Comparison of ENCODE assay signal across 19 cellular contexts in the genomic region with DNA sequence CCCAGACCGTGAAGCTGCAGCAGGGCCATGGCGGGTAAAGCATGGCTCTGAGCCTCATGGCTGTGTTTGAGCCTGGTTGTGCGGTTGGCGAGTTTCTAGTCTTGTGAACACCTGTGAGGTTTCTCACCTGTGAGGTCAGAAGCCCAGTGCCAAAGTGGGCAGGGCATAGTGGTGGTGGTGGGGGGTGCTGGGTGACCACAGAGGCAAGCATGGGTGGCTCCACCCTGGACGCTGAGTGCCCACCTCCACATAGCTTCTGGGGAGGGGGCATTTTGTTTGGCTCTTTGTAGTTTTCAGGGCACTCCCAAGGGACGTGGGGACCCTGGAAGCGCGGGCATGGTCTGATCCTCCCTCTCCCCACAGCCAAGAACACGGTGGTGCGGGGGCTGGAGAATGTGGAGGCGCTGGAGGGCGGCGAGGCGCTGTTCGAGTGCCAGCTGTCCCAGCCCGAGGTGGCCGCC.
DNase-seq lines count a peak whose midpoint lies in the region; ATAC-seq and TF ChIP-seq lines count a peak whose summit lies in the region.
"Had no signal": no experiment of that assay in that cellular context is flagged by ENCODE, and none has a peak within 500 bp of the region (broad histone marks: within the 10 kb centered on the region; RNA-seq: fewer than 3 reads in every experiment).

No MANE protein-coding gene starts in this region.

- H3K4me3 ChIP-seq in body of pancreas (peak overlapping the region in 1 of 2 donors; percentile 7), skeletal muscle tissue (ENCODE audit: low read length in 3 of 3) (no peak overlapping the region)
- H3K4me3 ChIP-seq: A549, GM12878, GM23338, PC-9 had no signal

- H3K9ac ChIP-seq in skeletal muscle tissue (ENCODE audit: low read depth in 1 of 3, low read length in 3 of 3): peak overlapping the region in 1 of 3 donors; percentile 85
- H3K9ac ChIP-seq: KMS-11 had no signal

- H3K27me3 Mint-ChIP-seq in activated naive CD8-positive, alpha-beta T cell treated with anti-CD3 and anti-CD28 coated beads, Interleukin-2, amount 10 ng/mL, durations not matched to agents 7 days and 5 days: no peaks in the 10 kb centered on the region
- H3K27me3 Mint-ChIP-seq in activated naive CD8-positive, alpha-beta T cell treated with anti-CD3 and anti-CD28 coated beads, Interleukin-2, amount 50 U/mL, for 24 hours: no peaks in the 10 kb centered on the region
- H3K27me3 Mint-ChIP-seq in osteocyte (ENCODE audit: unreplicated experiment): no peaks in the 10 kb centered on the region

- no peaks in the 10 kb centered on the region for H3K36me3 Mint-ChIP-seq in activated naive CD8-positive, alpha-beta T cell treated with anti-CD3 and anti-CD28 coated beads, Interleukin-2, amount 10 ng/mL, durations not matched to agents 7 days and 5 days
- H3K36me3 Mint-ChIP-seq in activated naive CD8-positive, alpha-beta T cell treated with anti-CD3 and anti-CD28 coated beads, Interleukin-2, amount 50 U/mL, for 24 hours (ENCODE audit: low read depth): peaks cover 4% of the 10 kb centered on the region
- no peaks in the 10 kb centered on the region for H3K36me3 Mint-ChIP-seq in osteocyte (ENCODE audit: unreplicated experiment)

- no peak for ATAC-seq in activated naive CD8-positive, alpha-beta T cell treated with anti-CD3 and anti-CD28 coated beads, Interleukin-2, amount 10 ng/mL, durations not matched to agents 7 days and 5 days (ENCODE audit: low read depth)
- ATAC-seq in activated naive CD8-positive, alpha-beta T cell treated with anti-CD3 and anti-CD28 coated beads, Interleukin-2, amount 50 U/mL, for 24 hours: no peak
- peak; percentile 80 for ATAC-seq in body of pancreas
- ATAC-seq in HG03457 (IDR thresholded peaks at IDR 0.05; ENCODE audit: unreplicated experiment): no peak
- ATAC-seq: GM12878 had no signal

- no peak overlapping the region for H3K4me3 Mint-ChIP-seq in activated naive CD8-positive, alpha-beta T cell treated with anti-CD3 and anti-CD28 coated beads, Interleukin-2, amount 10 ng/mL, durations not matched to agents 7 days and 5 days
- H3K4me3 Mint-ChIP-seq in activated naive CD8-positive, alpha-beta T cell treated with anti-CD3 and anti-CD28 coated beads, Interleukin-2, amount 50 U/mL, for 24 hours: no peak overlapping the region
- H3K4me3 Mint-ChIP-seq in osteocyte (ENCODE audit: unreplicated experiment): no peak overlapping the region
- H3K4me3 Mint-ChIP-seq: GM23338 had no signal

- H3K27ac Mint-ChIP-seq in activated naive CD8-positive, alpha-beta T cell treated with anti-CD3 and anti-CD28 coated beads, Interleukin-2, amount 10 ng/mL, durations not matched to agents 7 days and 5 days: no peak overlapping the region
- no peak overlapping the region for H3K27ac Mint-ChIP-seq in activated naive CD8-positive, alpha-beta T cell treated with anti-CD3 and anti-CD28 coated beads, Interleukin-2, amount 50 U/mL, for 24 hours
- no peak overlapping the region for H3K27ac Mint-ChIP-seq in osteocyte (ENCODE audit: unreplicated experiment)
- H3K27ac Mint-ChIP-seq: GM23338 had no signal

- intact Hi-C loops in body of pancreas (cut with DNase I): no loop called here

- H3K9me3 Mint-ChIP-seq in activated naive CD8-positive, alpha-beta T cell treated with anti-CD3 and anti-CD28 coated beads, Interleukin-2, amount 10 ng/mL, durations not matched to agents 7 days and 5 days: peaks cover 5% of the 10 kb centered on the region
- H3K9me3 Mint-ChIP-seq in activated naive CD8-positive, alpha-beta T cell treated with anti-CD3 and anti-CD28 coated beads, Interleukin-2, amount 50 U/mL, for 24 hours: peaks cover 5% of the 10 kb centered on the region
- H3K9me3 Mint-ChIP-seq in osteocyte (ENCODE audit: unreplicated experiment): peaks cover 4% of the 10 kb centered on the region

- H3K36me3 ChIP-seq in body of pancreas (replicated peaks in 1 of 2; ENCODE audit: insufficient read depth in 1 of 2, low read depth in 2 of 2): peaks cover 0 to 7% of the 10 kb centered on the region in 2 donors
- H3K36me3 ChIP-seq in skeletal muscle tissue (ENCODE audit: control insufficient read depth in 3 of 3, insufficient read depth in 3 of 3, low read length in 3 of 3): peaks cover 67 to 97% (median 86%) of the 10 kb centered on the region in 3 donors

- peak in 1 of 3 donors; percentile 47 for TF ChIP-seq POLR2A in body of pancreas (IDR thresholded peaks at IDR 0.05)

- H3K27me3 ChIP-seq in body of pancreas: no peaks in the 10 kb centered on the region
- no peaks in the 10 kb centered on the region for H3K27me3 ChIP-seq in skeletal muscle tissue (ENCODE audit: control insufficient read depth in 3 of 3, insufficient read depth in 3 of 3, low read length in 3 of 3)

- DNase-seq in activated naive CD8-positive, alpha-beta T cell treated with anti-CD3 and anti-CD28 coated beads, Interleukin-2, amount 10 ng/mL, durations not matched to agents 7 days and 5 days: peak; percentile 11
- no peak for DNase-seq in activated naive CD8-positive, alpha-beta T cell treated with anti-CD3 and anti-CD28 coated beads, Interleukin-2, amount 50 U/mL, for 24 hours
- DNase-seq in body of pancreas (peak; percentile 57 to 91 (median 60)), osteocyte (ENCODE audit: extremely low spot score, unreplicated experiment) (peak; percentile 67), T-helper 1 cell (no peak), NCI-H187 treated with DMSO at 0.1 percent for 48 hours (lab: John Stamatoyannopoulos, UW) (no peak)
- DNase-seq: C1 segment of cervical spinal cord, DND-41, NCI-H1436 treated with DMSO at 0.1 percent for 48 hours, NCI-H2081, NCI-H510A, NCI-H774, PC-9 had no signal

- WGBS in body of pancreas, 2 donors: 62 to 79% methylated on average over 12 to 17 of the region's 17 CpGs

- peaks cover 9% of the 10 kb centered on the region for H3K4me1 ChIP-seq in body of pancreas
- H3K4me1 ChIP-seq in skeletal muscle tissue (ENCODE audit: control insufficient read depth in 3 of 3, insufficient read depth in 3 of 3, low read length in 3 of 3): peaks cover 5 to 51% (median 49%) of the 10 kb centered on the region in 3 donors
- H3K4me1 ChIP-seq: A549 had no signal

- no peak for TF ChIP-seq CTCF in body of pancreas (IDR thresholded peaks at IDR 0.05)
- TF ChIP-seq CTCF in osteocyte (IDR thresholded peaks at IDR 0.05): no peak

- H3K9me3 ChIP-seq in body of pancreas: peaks cover 0 to 9% (median 0%) of the 10 kb centered on the region in 3 donors
- H3K9me3 ChIP-seq in skeletal muscle tissue (ENCODE audit: control insufficient read depth in 3 of 3, low read length in 3 of 3): no peaks in the 10 kb centered on the region
- H3K9me3 ChIP-seq: A549 had no signal

- POLR2A ChIA-PET in activated naive CD8-positive, alpha-beta T cell treated with anti-CD3 and anti-CD28 coated beads, Interleukin-2, amount 10 ng/mL, durations not matched to agents 7 days and 5 days (lab: Charles Lee): no interaction called here

- H3K4me1 Mint-ChIP-seq in activated naive CD8-positive, alpha-beta T cell treated with anti-CD3 and anti-CD28 coated beads, Interleukin-2, amount 10 ng/mL, durations not matched to agents 7 days and 5 days: no peaks in the 10 kb centered on the region
- no peaks in the 10 kb centered on the region for H3K4me1 Mint-ChIP-seq in activated naive CD8-positive, alpha-beta T cell treated with anti-CD3 and anti-CD28 coated beads, Interleukin-2, amount 50 U/mL, for 24 hours
- H3K4me1 Mint-ChIP-seq in osteocyte (ENCODE audit: unreplicated experiment): no peaks in the 10 kb centered on the region
- H3K4me1 Mint-ChIP-seq: GM23338 had no signal

- H3K27ac ChIP-seq in body of pancreas: peak overlapping the region in 3 of 4 donors; percentile 45 to 63 (median 61)
- peak overlapping the region; percentile 75 for H3K27ac ChIP-seq in skeletal muscle tissue (ENCODE audit: low read depth, low read length)
- H3K27ac ChIP-seq: A549, KMS-11, PC-9 had no signal

Comparison
In these comparisons a context has a peak if more than half of its experiments do, and no peak if none do; other contexts are left out.
1. DNase-seq: peak in activated naive CD8-positive, alpha-beta T cell treated with anti-CD3 and anti-CD28 coated beads, Interleukin-2, amount 10 ng/mL, durations not matched to agents 7 days and 5 days (single experiment), body of pancreas (4 of 4) and osteocyte (single experiment); none in activated naive CD8-positive, alpha-beta T cell treated with anti-CD3 and anti-CD28 coated beads, Interleukin-2, amount 50 U/mL, for 24 hours (single experiment), T-helper 1 cell (0 of 5) and NCI-H187 treated with DMSO at 0.1 percent for 48 hours (single experiment).